Comparison of ENCODE assay signal across 8 cellular contexts in the genomic region with DNA sequence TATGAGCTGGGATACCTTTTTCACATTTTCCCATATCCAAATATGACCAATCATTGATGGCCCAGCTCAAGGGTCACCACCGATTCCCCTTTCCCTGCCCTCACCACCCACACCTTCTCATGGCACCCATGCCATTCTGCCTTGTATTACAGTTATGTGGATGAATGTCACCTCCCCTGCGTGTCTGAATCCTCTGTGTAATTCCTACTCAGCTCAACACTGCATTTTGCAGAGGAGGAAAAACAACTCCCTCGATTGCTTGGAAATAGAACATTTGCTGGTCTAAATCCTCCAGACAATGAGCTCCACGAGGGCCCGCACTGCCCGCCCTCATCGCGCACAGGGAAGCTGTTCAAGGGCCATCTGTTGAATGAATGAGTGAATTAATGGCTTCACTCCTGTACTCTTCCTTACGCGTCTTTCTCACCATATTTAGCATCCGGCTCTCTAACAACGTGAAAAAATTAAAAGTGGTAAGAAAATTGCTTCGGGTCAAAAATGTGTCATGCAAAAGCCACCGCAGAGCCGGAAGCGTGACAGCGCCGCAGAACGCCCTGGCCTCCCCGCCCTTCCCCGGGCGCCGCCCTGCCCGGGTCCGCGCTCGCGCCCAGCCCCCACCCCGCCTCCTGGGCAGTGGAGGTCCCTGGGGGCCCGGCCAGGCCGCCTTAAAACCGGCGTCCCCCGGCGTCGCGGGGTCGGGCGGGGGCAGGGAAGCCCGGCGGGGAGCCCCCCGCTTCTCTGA. TPM values are rescaled to one million over a fixed set of nuclear protein-coding genes. Genes with fewer than 3 reads are reported as not detected.
A peak's percentile ranks its signal among the peaks of the same experiment; 100 is the strongest.
DNase-seq lines count a peak whose midpoint lies in the region; ATAC-seq and TF ChIP-seq lines count a peak whose summit lies in the region.

No MANE protein-coding gene starts in this region.

- DNase-seq in COR-L47 (lab: John Stamatoyannopoulos, UW) (peak; percentile 22), RKO (ENCODE audit: low spot score) (peak; percentile 88), germinal center (ENCODE audit: low spot score) (peak; percentile 57), posterior vena cava (ENCODE audit: low spot score) (peak; percentile 92), uterus (peak in 1 of 2 donors; percentile 40)
- peak; percentile 64 for DNase-seq in activated T-helper 9 cell treated with anti-CD3 and anti-CD28 coated beads, Interleukin-2, amount 50 U/mL, for 16 hours (ENCODE audit: low read depth)

- ATAC-seq in GM19468 (IDR thresholded peaks at IDR 0.05; ENCODE audit: extremely low read depth, unreplicated experiment), result peak; percentile 69
- ATAC-seq in HG03571 (IDR thresholded peaks at IDR 0.05; ENCODE audit: unreplicated experiment), result peak; percentile 92

- no peaks in the 10 kb centered on the region for H3K9me3 ChIP-seq in uterus

- peak overlapping the region in 1 of 2 donors; percentile 27 for H3K27ac ChIP-seq in uterus

- H3K27me3 ChIP-seq in uterus, result no peaks in the 10 kb centered on the region

- TF ChIP-seq POLR2A in uterus (IDR thresholded peaks at IDR 0.05), result no peak

- H3K36me3 ChIP-seq in uterus, result no peaks in the 10 kb centered on the region

- no peak for TF ChIP-seq CTCF in uterus (IDR thresholded peaks at IDR 0.05)

- intact Hi-C loops in posterior vena cava (cut with DNase I) (loop anchor here in 1 of 2 donors (10.0 kb wide), 1 partner anchor 160 kb away; a partner anchor contains a TSS), uterus (cut with DNase I; ENCODE audit: low total_unique reads) (no loop called here)

- H3K4me3 ChIP-seq in uterus, result peak overlapping the region; percentile 27 to 74

- H3K4me1 ChIP-seq in uterus, result no peaks in the 10 kb centered on the region

RNA-seq across cellular contexts. Expression of a gene that starts 0.7 kb away (rescaled TPM):
- total RNA-seq in posterior vena cava (10 to 100 TPM; 15.1 to 19.0 TPM), uterus (10 to 100 TPM in 2 of 4 donors, 1 to 10 TPM in 2; 2.9 to 22.5 (median 10.0) TPM)
